Comparison of ENCODE assay signal across 1 cellular context in genomic region chr12:7439579-7440505, GRCh38.
A peak's percentile ranks its signal among the peaks of the same experiment; 100 is the strongest.
TF ChIP-seq lines count a peak whose summit lies in the region.

No MANE protein-coding gene starts in this region.

TF ChIP-seq in H1, 55 proteins besides CTCF, POLR2A, EP300 and RAD21 (continued from another document):
- TF ChIP-seq, protein P1, sequence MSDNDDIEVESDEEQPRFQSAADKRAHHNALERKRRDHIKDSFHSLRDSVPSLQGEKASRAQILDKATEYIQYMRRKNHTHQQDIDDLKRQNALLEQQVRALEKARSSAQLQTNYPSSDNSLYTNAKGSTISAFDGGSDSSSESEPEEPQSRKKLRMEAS (IDR thresholded peaks at IDR 0.05), result peak; percentile 97
- TF ChIP-seq CHD1 (IDR thresholded peaks at IDR 0.05; ENCODE audit: low read depth, low read length) (no peak), PHF8 (conservative IDR thresholded peaks at IDR 0.05; ENCODE audit: low read depth, low read length) (peak; percentile 66), CHD2 (IDR thresholded peaks at IDR 0.05; ENCODE audit: low read length) (no peak), KDM4A (IDR thresholded peaks at IDR 0.05; ENCODE audit: low read depth, low read length, severe bottlenecking) (peak; percentile 87), RXRA (IDR thresholded peaks at IDR 0.05; ENCODE audit: insufficient read depth, low read depth, low read length) (no peak), POLR2AphosphoS5 (IDR thresholded peaks at IDR 0.05; ENCODE audit: low read depth, low read length) (peak; percentile 55; the same call in 1 of the 2 replicates), FOSL1 (IDR thresholded peaks at IDR 0.05; ENCODE audit: insufficient read depth, low read depth, low read length) (no peak), CREB1 (IDR thresholded peaks at IDR 0.05) (peak; percentile 47), CBX5 (IDR thresholded peaks at IDR 0.05; ENCODE audit: low read depth, low read length) (no peak), GTF2F1 (IDR thresholded peaks at IDR 0.05; ENCODE audit: borderline replicate concordance, low read depth, low read length) (peak; percentile 54; the same call in 1 of the 2 replicates), POU5F1 (IDR thresholded peaks at IDR 0.05; ENCODE audit: low read depth, low read length) (no peak), ASH2L (IDR thresholded peaks at IDR 0.05; ENCODE audit: low read length) (peak; percentile 90), GABPA (IDR thresholded peaks at IDR 0.05; ENCODE audit: borderline replicate concordance, insufficient read depth, low read length) (0 out of 2 replicates have a peak, but pooled peaks have one; percentile 34), TAF1 (IDR thresholded peaks at IDR 0.05; ENCODE audit: low read depth, low read length) (peak; percentile 70; the same call in 1 of the 2 replicates), YY1 (IDR thresholded peaks at IDR 0.05; ENCODE audit: low read depth, low read length) (peak; percentile 83), ATF3 (IDR thresholded peaks at IDR 0.05; ENCODE audit: insufficient read depth, low read depth, low read length) (no peak), TAF7 (optimal IDR thresholded peaks at IDR 0.05; ENCODE audit: borderline replicate concordance, low read depth, low read length) (peak; percentile 67), NRF1 (IDR thresholded peaks at IDR 0.05; ENCODE audit: low read depth, low read length) (no peak), NANOG (IDR thresholded peaks at IDR 0.05; ENCODE audit: insufficient read depth, low read depth, low read length, poor library complexity, severe bottlenecking) (peak; percentile 32)
- TF ChIP-seq, protein P2, sequence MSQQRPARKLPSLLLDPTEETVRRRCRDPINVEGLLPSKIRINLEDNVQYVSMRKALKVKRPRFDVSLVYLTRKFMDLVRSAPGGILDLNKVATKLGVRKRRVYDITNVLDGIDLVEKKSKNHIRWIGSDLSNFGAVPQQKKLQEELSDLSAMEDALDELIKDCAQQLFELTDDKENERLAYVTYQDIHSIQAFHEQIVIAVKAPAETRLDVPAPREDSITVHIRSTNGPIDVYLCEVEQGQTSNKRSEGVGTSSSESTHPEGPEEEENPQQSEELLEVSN (IDR thresholded peaks at IDR 0.05), result peak; percentile 96
